1 cellular context compared by ENCODE assay signal in genomic region chr19:54464624-54465266, GRCh38.
TF ChIP-seq lines count a peak whose summit lies in the region.

No MANE protein-coding gene starts in this region.

TF ChIP-seq in HepG2, 621 proteins besides CTCF, POLR2A, EP300 and RAD21 (continued from another document and continues in another):
- 0 out of 2 replicates have a peak, but pooled peaks have one; percentile 36 for TF ChIP-seq ZNF503 (CRISPR knock-in tag; IDR thresholded peaks at IDR 0.05)
- no peak for TF ChIP-seq NR2F1 (CRISPR knock-in tag; IDR thresholded peaks at IDR 0.05)
- TF ChIP-seq ZNF230 (CRISPR knock-in tag; IDR thresholded peaks at IDR 0.05) = 0 out of 2 replicates have a peak, but pooled peaks have one; percentile 35
- 0 out of 2 replicates have a peak, but pooled peaks have one; percentile 21 for TF ChIP-seq CCDC6 (CRISPR knock-in tag; IDR thresholded peaks at IDR 0.05)
- peak; percentile 41; the same call in 1 of the 2 replicates for TF ChIP-seq ZNF280D (CRISPR knock-in tag; IDR thresholded peaks at IDR 0.05)
- 0 out of 2 replicates have a peak, but pooled peaks have one; percentile 6 for TF ChIP-seq ZNF629 (CRISPR knock-in tag; conservative IDR thresholded peaks at IDR 0.05)
- TF ChIP-seq, protein P1, sequence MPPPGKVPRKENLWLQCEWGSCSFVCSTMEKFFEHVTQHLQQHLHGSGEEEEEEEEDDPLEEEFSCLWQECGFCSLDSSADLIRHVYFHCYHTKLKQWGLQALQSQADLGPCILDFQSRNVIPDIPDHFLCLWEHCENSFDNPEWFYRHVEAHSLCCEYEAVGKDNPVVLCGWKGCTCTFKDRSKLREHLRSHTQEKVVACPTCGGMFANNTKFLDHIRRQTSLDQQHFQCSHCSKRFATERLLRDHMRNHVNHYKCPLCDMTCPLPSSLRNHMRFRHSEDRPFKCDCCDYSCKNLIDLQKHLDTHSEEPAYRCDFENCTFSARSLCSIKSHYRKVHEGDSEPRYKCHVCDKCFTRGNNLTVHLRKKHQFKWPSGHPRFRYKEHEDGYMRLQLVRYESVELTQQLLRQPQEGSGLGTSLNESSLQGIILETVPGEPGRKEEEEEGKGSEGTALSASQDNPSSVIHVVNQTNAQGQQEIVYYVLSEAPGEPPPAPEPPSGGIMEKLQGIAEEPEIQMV (CRISPR knock-in tag; IDR thresholded peaks at IDR 0.05; ENCODE audit: low read depth) = 0 out of 2 replicates have a peak, but pooled peaks have one; percentile 45
- TF ChIP-seq ZBTB7B (CRISPR knock-in tag; IDR thresholded peaks at IDR 0.05) = peak; percentile 46; the same call in 1 of the 2 replicates
- peak; percentile 75 for TF ChIP-seq PHF21A (CRISPR knock-in tag; IDR thresholded peaks at IDR 0.05)
- TF ChIP-seq ZNF772 (CRISPR knock-in tag; IDR thresholded peaks at IDR 0.05) = no peak
- TF ChIP-seq MEIS2 (CRISPR knock-in tag; IDR thresholded peaks at IDR 0.05) = peak; percentile 31; the same call in 1 of the 2 replicates
- peak; percentile 66; the same call in 1 of the 2 replicates for TF ChIP-seq ARID4A (CRISPR knock-in tag; IDR thresholded peaks at IDR 0.05; ENCODE audit: borderline replicate concordance)
- TF ChIP-seq, protein P2, sequence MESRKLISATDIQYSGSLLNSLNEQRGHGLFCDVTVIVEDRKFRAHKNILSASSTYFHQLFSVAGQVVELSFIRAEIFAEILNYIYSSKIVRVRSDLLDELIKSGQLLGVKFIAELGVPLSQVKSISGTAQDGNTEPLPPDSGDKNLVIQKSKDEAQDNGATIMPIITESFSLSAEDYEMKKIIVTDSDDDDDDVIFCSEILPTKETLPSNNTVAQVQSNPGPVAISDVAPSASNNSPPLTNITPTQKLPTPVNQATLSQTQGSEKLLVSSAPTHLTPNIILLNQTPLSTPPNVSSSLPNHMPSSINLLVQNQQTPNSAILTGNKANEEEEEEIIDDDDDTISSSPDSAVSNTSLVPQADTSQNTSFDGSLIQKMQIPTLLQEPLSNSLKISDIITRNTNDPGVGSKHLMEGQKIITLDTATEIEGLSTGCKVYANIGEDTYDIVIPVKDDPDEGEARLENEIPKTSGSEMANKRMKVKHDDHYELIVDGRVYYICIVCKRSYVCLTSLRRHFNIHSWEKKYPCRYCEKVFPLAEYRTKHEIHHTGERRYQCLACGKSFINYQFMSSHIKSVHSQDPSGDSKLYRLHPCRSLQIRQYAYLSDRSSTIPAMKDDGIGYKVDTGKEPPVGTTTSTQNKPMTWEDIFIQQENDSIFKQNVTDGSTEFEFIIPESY (CRISPR knock-in tag; IDR thresholded peaks at IDR 0.05) = no peak; the same call in 1 of the 2 replicates
- TF ChIP-seq ZNF142 (CRISPR knock-in tag; IDR thresholded peaks at IDR 0.05) = 0 out of 2 replicates have a peak, but pooled peaks have one; percentile 51
- 0 out of 2 replicates have a peak, but pooled peaks have one; percentile 5 for TF ChIP-seq BORCS8-MEF2B (CRISPR knock-in tag; IDR thresholded peaks at IDR 0.05)
- peak; percentile 25; the same call in 1 of the 2 replicates for TF ChIP-seq IRF2 (CRISPR knock-in tag; IDR thresholded peaks at IDR 0.05)
- TF ChIP-seq ZBTB38 (CRISPR knock-in tag; IDR thresholded peaks at IDR 0.05) = no peak
- TF ChIP-seq, protein P3, sequence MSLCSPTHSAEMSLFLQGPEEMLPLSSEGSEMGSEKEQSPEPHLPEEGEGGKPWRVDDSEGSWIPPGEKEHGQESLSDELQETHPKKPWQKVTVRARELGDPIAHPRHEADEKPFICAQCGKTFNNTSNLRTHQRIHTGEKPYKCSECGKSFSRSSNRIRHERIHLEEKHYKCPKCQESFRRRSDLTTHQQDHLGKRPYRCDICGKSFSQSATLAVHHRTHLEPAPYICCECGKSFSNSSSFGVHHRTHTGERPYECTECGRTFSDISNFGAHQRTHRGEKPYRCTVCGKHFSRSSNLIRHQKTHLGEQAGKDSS (CRISPR knock-in tag; IDR thresholded peaks at IDR 0.05; ENCODE audit: borderline replicate concordance, low read depth) = 0 out of 2 replicates have a peak, but pooled peaks have one; percentile 16
- TF ChIP-seq RELA (CRISPR knock-in tag; IDR thresholded peaks at IDR 0.05) = 0 out of 2 replicates have a peak, but pooled peaks have one; percentile 12
- TF ChIP-seq CREM (IDR thresholded peaks at IDR 0.05) = peak; percentile 66
- no peak for TF ChIP-seq CREM (CRISPR knock-in tag; IDR thresholded peaks at IDR 0.05)
- TF ChIP-seq ZNF496 (CRISPR knock-in tag; IDR thresholded peaks at IDR 0.05; ENCODE audit: insufficient replicate concordance) = no peak
- peak; percentile 80; the same call in 1 of the 2 replicates for TF ChIP-seq ZMAT3 (CRISPR knock-in tag; conservative IDR thresholded peaks at IDR 0.05)
- TF ChIP-seq, protein P4, sequence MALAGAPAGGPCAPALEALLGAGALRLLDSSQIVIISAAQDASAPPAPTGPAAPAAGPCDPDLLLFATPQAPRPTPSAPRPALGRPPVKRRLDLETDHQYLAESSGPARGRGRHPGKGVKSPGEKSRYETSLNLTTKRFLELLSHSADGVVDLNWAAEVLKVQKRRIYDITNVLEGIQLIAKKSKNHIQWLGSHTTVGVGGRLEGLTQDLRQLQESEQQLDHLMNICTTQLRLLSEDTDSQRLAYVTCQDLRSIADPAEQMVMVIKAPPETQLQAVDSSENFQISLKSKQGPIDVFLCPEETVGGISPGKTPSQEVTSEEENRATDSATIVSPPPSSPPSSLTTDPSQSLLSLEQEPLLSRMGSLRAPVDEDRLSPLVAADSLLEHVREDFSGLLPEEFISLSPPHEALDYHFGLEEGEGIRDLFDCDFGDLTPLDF (CRISPR knock-in tag; IDR thresholded peaks at IDR 0.05) = peak; percentile 43; the same call in 1 of the 2 replicates
- TF ChIP-seq ZNF12 (CRISPR knock-in tag; IDR thresholded peaks at IDR 0.05) = 0 out of 2 replicates have a peak, but pooled peaks have one; percentile 22
- peak; percentile 55; the same call in 1 of the 2 replicates for TF ChIP-seq SPEN (CRISPR knock-in tag; IDR thresholded peaks at IDR 0.05; ENCODE audit: low read depth)
- 0 out of 2 replicates have a peak, but pooled peaks have one; percentile 30 for TF ChIP-seq NFYB (CRISPR knock-in tag; IDR thresholded peaks at IDR 0.05)
- TF ChIP-seq ISL2 (CRISPR knock-in tag; IDR thresholded peaks at IDR 0.05) = peak; percentile 65; the same call in 1 of the 2 replicates
- TF ChIP-seq ZKSCAN8 (CRISPR knock-in tag; IDR thresholded peaks at IDR 0.05; ENCODE audit: borderline replicate concordance) = no peak
- TF ChIP-seq PAWR (CRISPR knock-in tag; IDR thresholded peaks at IDR 0.05; ENCODE audit: borderline replicate concordance) = 0 out of 2 replicates have a peak, but pooled peaks have one; percentile 40
- TF ChIP-seq TAF15 (IDR thresholded peaks at IDR 0.05; ENCODE audit: low read depth, low read length, poor library complexity, severe bottlenecking) = peak; percentile 78
- TF ChIP-seq AHR (CRISPR knock-in tag; IDR thresholded peaks at IDR 0.05) = peak; percentile 71; the same call in 1 of the 2 replicates
- TF ChIP-seq MTA1 (CRISPR knock-in tag; IDR thresholded peaks at IDR 0.05; ENCODE audit: borderline replicate concordance) = peak; percentile 73
- 0 out of 2 replicates have a peak, but pooled peaks have one; percentile 70 for TF ChIP-seq PCBP1 (IDR thresholded peaks at IDR 0.05; ENCODE audit: borderline replicate concordance, low read depth, low read length)
- TF ChIP-seq MAZ (IDR thresholded peaks at IDR 0.05; ENCODE audit: borderline replicate concordance, low read depth, low read length) = no peak
- 0 out of 2 replicates have a peak, but pooled peaks have one; percentile 58 for TF ChIP-seq MAZ (CRISPR knock-in tag; IDR thresholded peaks at IDR 0.05; ENCODE audit: low read depth)
- TF ChIP-seq KLF12 (CRISPR knock-in tag; IDR thresholded peaks at IDR 0.05; ENCODE audit: borderline replicate concordance) = peak; percentile 88; the same call in 1 of the 2 replicates
